11 cellular contexts compared by ENCODE assay signal in genomic region chr6:42441661-42442081, GRCh38. TPM values are rescaled to one million over a fixed set of nuclear protein-coding genes. Genes with fewer than 3 reads are reported as not detected.
DNase-seq lines count a peak whose midpoint lies in the region; ATAC-seq and TF ChIP-seq lines count a peak whose summit lies in the region.
"Had no signal": no experiment of that assay in that cellular context is flagged by ENCODE, and none has a peak within 500 bp of the region (broad histone marks: within the 10 kb centered on the region; RNA-seq: fewer than 3 reads in every experiment).

No MANE protein-coding gene starts in this region.

- peak overlapping the region; percentile 44 to 77 (median 57) for H3K4me3 Mint-ChIP-seq in T-cell
- H3K4me3 Mint-ChIP-seq in activated T-helper 1 cell treated with anti-CD3 and anti-CD28 coated beads, Interleukin-12 subunit alpha, Interleukin-12 subunit beta, Interleukin-2, Interleukin-4 antibody, amounts not matched to agents 30 ng/mL and 10 ng/mL and 1 ng/mL, durations not matched to agents 14 hours and 24 hours and 36 hours, result no peak overlapping the region

- H3K27me3 Mint-ChIP-seq in T-cell, result no peaks in the 10 kb centered on the region
- H3K27me3 Mint-ChIP-seq in activated T-helper 1 cell treated with anti-CD3 and anti-CD28 coated beads, Interleukin-12 subunit alpha, Interleukin-12 subunit beta, Interleukin-2, Interleukin-4 antibody, amounts not matched to agents 30 ng/mL and 10 ng/mL and 1 ng/mL, durations not matched to agents 14 hours and 24 hours and 36 hours (ENCODE audit: insufficient read depth), result no peaks in the 10 kb centered on the region

- H3K27ac Mint-ChIP-seq in T-cell, result peak overlapping the region; percentile 86 to 96
- no peak overlapping the region for H3K27ac Mint-ChIP-seq in activated T-helper 1 cell treated with anti-CD3 and anti-CD28 coated beads, Interleukin-12 subunit alpha, Interleukin-12 subunit beta, Interleukin-2, Interleukin-4 antibody, amounts not matched to agents 30 ng/mL and 10 ng/mL and 1 ng/mL, durations not matched to agents 14 hours and 24 hours and 36 hours

- no peaks in the 10 kb centered on the region for H4K20me1 ChIP-seq in GM23248 (ENCODE audit: insufficient read depth)

- H3K4me2 ChIP-seq in GM23248 (ENCODE audit: unreplicated experiment), result peak overlapping the region; percentile 52

- DNase-seq in GM23248 (no peak), T-cell (no peak), left ventricle myocardium superior (no peak), sciatic nerve (ENCODE audit: low spot score) (no peak), NCI-H1694 (lab: John Stamatoyannopoulos, UW) (no peak), GM20000 (ENCODE audit: low spot score) (no peak), NCI-H774 (lab: John Stamatoyannopoulos, UW) (no peak)
- DNase-seq in activated T-helper 1 cell treated with anti-CD3 and anti-CD28 coated beads, Interleukin-12 subunit alpha, Interleukin-12 subunit beta, Interleukin-2, Interleukin-4 antibody, amounts not matched to agents 30 ng/mL and 10 ng/mL and 1 ng/mL, durations not matched to agents 14 hours and 24 hours and 36 hours (ENCODE audit: low spot score), result no peak
- DNase-seq: NCI-H1105 treated with DMSO at 0.1 percent for 48 hours; SHP77; stimulated activated CD4-positive, alpha-beta T cell treated with anti-CD3 and anti-CD28 coated beads, Interleukin-4, amount 100 ng/mL, for 4 hours had no signal

- no peaks in the 10 kb centered on the region for H3K9me3 Mint-ChIP-seq in T-cell
- H3K9me3 Mint-ChIP-seq in activated T-helper 1 cell treated with anti-CD3 and anti-CD28 coated beads, Interleukin-12 subunit alpha, Interleukin-12 subunit beta, Interleukin-2, Interleukin-4 antibody, amounts not matched to agents 30 ng/mL and 10 ng/mL and 1 ng/mL, durations not matched to agents 14 hours and 24 hours and 36 hours, result no peaks in the 10 kb centered on the region

- 0 out of 2 replicates have a peak overlapping the region, but pooled peaks have one; percentile 31 for H3K9ac ChIP-seq in GM23248

- H3K36me3 ChIP-seq in GM23248 (ENCODE audit: low read depth), result no peaks in the 10 kb centered on the region

- no peaks in the 10 kb centered on the region for H3K27me3 ChIP-seq in GM23248 (replicated peaks; ENCODE audit: insufficient read depth)

- WGBS in GM23248 (ENCODE audit: low coverage in 1 of 2, low lambda C conversion rate in 2 of 2, missing lambda C conversion rate in 2 of 2), 2 experiments, result 65 to 66% methylated on average over 5 of the region's 5 CpGs

- H3K27ac ChIP-seq in GM23248, result no peak overlapping the region

- CTCF ChIA-PET in T-cell (lab: Charles Lee), result interaction anchor here in 1 of 2 donors (0.6 to 1.4 kb wide), 7 partner anchors 13 to 945 kb away, joined by 3 to 4 read pairs (median 3); no protein-coding TSS in a partner anchor

- H3K4me1 ChIP-seq in GM23248 (ENCODE audit: insufficient read depth), result peaks cover 21% of the 10 kb centered on the region

- TF ChIP-seq CTCF in GM20000 (IDR thresholded peaks at IDR 0.05; ENCODE audit: extremely low read depth, missing control alignments), result no peak

- peak overlapping the region; percentile 37; the same call in 1 of the 2 replicates for H2AFZ ChIP-seq in GM23248

- peaks cover 12% of the 10 kb centered on the region for H3K36me3 Mint-ChIP-seq in T-cell
- H3K36me3 Mint-ChIP-seq in activated T-helper 1 cell treated with anti-CD3 and anti-CD28 coated beads, Interleukin-12 subunit alpha, Interleukin-12 subunit beta, Interleukin-2, Interleukin-4 antibody, amounts not matched to agents 30 ng/mL and 10 ng/mL and 1 ng/mL, durations not matched to agents 14 hours and 24 hours and 36 hours (ENCODE audit: low read depth), result peaks cover 31% of the 10 kb centered on the region

- H3F3A ChIP-seq in GM23248 (ENCODE audit: insufficient read depth), result no peaks in the 10 kb centered on the region

- no peak overlapping the region for H3K4me3 ChIP-seq in GM23248

- ATAC-seq in T-cell (replicated peaks in 1 of 4) (no peak), left ventricle myocardium superior (peak; percentile 32), sciatic nerve (peak; percentile 42)

- POLR2A ChIA-PET in T-cell (lab: Charles Lee), result no interaction called here

- H3K9me3 ChIP-seq in GM23248 (ENCODE audit: low read depth), result no peaks in the 10 kb centered on the region

- in situ Hi-C loops in GM23248 (cut with MboI), result no loop called here

- H3K79me2 ChIP-seq in GM23248 (ENCODE audit: insufficient read depth), result peaks cover 99% of the 10 kb centered on the region

- peaks cover 75 to 85% (median 84%) of the 10 kb centered on the region in 3 donors for H3K4me1 Mint-ChIP-seq in T-cell
- H3K4me1 Mint-ChIP-seq in activated T-helper 1 cell treated with anti-CD3 and anti-CD28 coated beads, Interleukin-12 subunit alpha, Interleukin-12 subunit beta, Interleukin-2, Interleukin-4 antibody, amounts not matched to agents 30 ng/mL and 10 ng/mL and 1 ng/mL, durations not matched to agents 14 hours and 24 hours and 36 hours (ENCODE audit: low read depth), result peaks cover 52% of the 10 kb centered on the region

- H3K9me2 ChIP-seq in GM23248 (ENCODE audit: insufficient read depth), result no peaks in the 10 kb centered on the region

- intact Hi-C loops in left ventricle myocardium superior (cut with micrococcal nuclease) (no loop called here), sciatic nerve (cut with DNase I) (no loop called here)
- intact Hi-C loops in activated T-helper 1 cell treated with anti-CD3 and anti-CD28 coated beads, Interleukin-12 subunit alpha, Interleukin-12 subunit beta, Interleukin-2, Interleukin-4 antibody, amounts not matched to agents 30 ng/mL and 10 ng/mL and 1 ng/mL, durations not matched to agents 14 hours and 24 hours and 36 hours (cut with micrococcal nuclease), result no loop called here

RNA-seq across cellular contexts. Expression of gene TRERF1, which starts 10.1 kb away (rescaled TPM):
- total RNA-seq in GM23248 (2014; rRNA removed; shearing (Covaris generic)), result 2.7 and 4.7 TPM in 2 replicates
- 2.8 and 3.1 TPM in 2 replicates for polyA plus RNA-seq in GM23248 (2016; fragmentation: Nextera tagmentation; extraction: Ambion mirVana)
- total RNA-seq in T-cell (10 to 100 TPM; 20.5 to 52.2 (median 25.6) TPM), left ventricle myocardium superior (1.8 TPM), sciatic nerve (7.0 TPM)
- total RNA-seq in activated T-helper 1 cell treated with anti-CD3 and anti-CD28 coated beads, Interleukin-12 subunit alpha, Interleukin-12 subunit beta, Interleukin-2, Interleukin-4 antibody, amounts not matched to agents 30 ng/mL and 10 ng/mL and 1 ng/mL, durations not matched to agents 14 hours and 24 hours and 36 hours, result 47.9 and 48.2 TPM in 2 replicates

Comparison
In these comparisons a context has a peak if more than half of its experiments do, and no peak if none do; other contexts are left out.
1. ATAC-seq: peak in left ventricle myocardium superior (single experiment) and sciatic nerve (single experiment); none in T-cell (0 of 4).